15 cellular contexts compared by ENCODE assay signal in genomic region chr9:135463140-135463539, GRCh38. TPM values are rescaled to one million over a fixed set of nuclear protein-coding genes. Genes with fewer than 3 reads are reported as not detected.
DNase-seq lines count a peak whose midpoint lies in the region; ATAC-seq and TF ChIP-seq lines count a peak whose summit lies in the region.
"Had no signal": no experiment of that assay in that cellular context is flagged by ENCODE, and none has a peak within 500 bp of the region (broad histone marks: within the 10 kb centered on the region; RNA-seq: fewer than 3 reads in every experiment).

No MANE protein-coding gene starts in this region.

- H3K4me2 ChIP-seq in mammary epithelial cell (ENCODE audit: insufficient read depth, low read depth, low read length): peak overlapping the region; percentile 6
- H3K4me2 ChIP-seq in trophoblast cell (ENCODE audit: low read length): no peak overlapping the region

- peaks cover 35% of the 10 kb centered on the region for H3K27me3 Mint-ChIP-seq in activated naive CD4-positive, alpha-beta T cell treated with anti-CD3 and anti-CD28 coated beads for 36 hours (ENCODE audit: low read depth)

- no peak overlapping the region for H3K14ac ChIP-seq in trophoblast cell (ENCODE audit: low read length)

- DNase-seq in H4 (ENCODE audit: low spot score) (peak; percentile 22), NCI-H460 (ENCODE audit: extremely low read depth, low read depth) (peak; percentile 19), mammary epithelial cell (peak; percentile 32), trophoblast cell (peak; percentile 37 to 41)
- DNase-seq in activated naive CD4-positive, alpha-beta T cell (lab: John Stamatoyannopoulos, UW): no peak
- DNase-seq in activated naive CD4-positive, alpha-beta T cell treated with anti-CD3 and anti-CD28 coated beads for 36 hours: no peak
- DNase-seq: activated T-cell treated with anti-CD3 and anti-CD28 coated beads for 4 hours, aorta, NCI-H1436 treated with DMSO at 0.1 percent for 48 hours, NCI-H748 treated with DMSO at 0.1 percent for 48 hours, thyroid gland had no signal

- H3K4me1 ChIP-seq in mammary epithelial cell (ENCODE audit: insufficient read depth, low read length) (peaks cover 6% of the 10 kb centered on the region), trophoblast cell (ENCODE audit: control insufficient read depth in 1 of 2, insufficient read depth in 2 of 2, low read length in 2 of 2) (no peaks in the 10 kb centered on the region), gastroesophageal sphincter (no peaks in the 10 kb centered on the region)
- H3K4me1 ChIP-seq: thyroid gland had no signal

- H3K36me3 ChIP-seq in mammary epithelial cell (ENCODE audit: insufficient read depth, low read length): no peaks in the 10 kb centered on the region
- no peaks in the 10 kb centered on the region for H3K36me3 ChIP-seq in trophoblast cell (ENCODE audit: control insufficient read depth in 1 of 2, insufficient read depth in 2 of 2, low read length in 2 of 2)
- no peaks in the 10 kb centered on the region for H3K36me3 ChIP-seq in gastroesophageal sphincter
- H3K36me3 ChIP-seq: thyroid gland had no signal

- no peak overlapping the region for H3K27ac ChIP-seq in mammary epithelial cell (ENCODE audit: insufficient read depth, low read depth, low read length)
- no peak overlapping the region for H3K27ac ChIP-seq in trophoblast cell (ENCODE audit: low read depth, low read length)
- H3K27ac ChIP-seq in gastroesophageal sphincter: no peak overlapping the region
- H3K27ac ChIP-seq: skin epidermis, thyroid gland had no signal

- H4K91ac ChIP-seq in trophoblast cell (ENCODE audit: low read depth, low read length): no peak overlapping the region

- H3K9ac ChIP-seq in mammary epithelial cell (ENCODE audit: insufficient read depth, low read length) (no peak overlapping the region), trophoblast cell (ENCODE audit: low read length) (no peak overlapping the region)

- H3K36me3 Mint-ChIP-seq in activated naive CD4-positive, alpha-beta T cell treated with anti-CD3 and anti-CD28 coated beads for 36 hours (ENCODE audit: low read depth): no peaks in the 10 kb centered on the region
- H3K36me3 Mint-ChIP-seq: natural killer cell treated with Interleukin-12 subunit alpha and Interleukin-12 subunit beta and Interleukin-15 and Interleukin-18, amount 100 ng/mL, for 72 hours had no signal

- no peak overlapping the region for H4K12ac ChIP-seq in trophoblast cell (ENCODE audit: low read depth, low read length)

- no peaks in the 10 kb centered on the region for H3K79me1 ChIP-seq in trophoblast cell (ENCODE audit: low read length)

- no peaks in the 10 kb centered on the region for H3K79me2 ChIP-seq in mammary epithelial cell (ENCODE audit: insufficient read depth, low read length)
- H3K79me2 ChIP-seq in trophoblast cell (ENCODE audit: control insufficient read depth, insufficient read depth, low read length, poor library complexity): no peaks in the 10 kb centered on the region

- H3K27ac Mint-ChIP-seq in activated naive CD4-positive, alpha-beta T cell treated with anti-CD3 and anti-CD28 coated beads for 36 hours: no peak overlapping the region
- H3K27ac Mint-ChIP-seq: natural killer cell treated with Interleukin-12 subunit alpha and Interleukin-12 subunit beta and Interleukin-15 and Interleukin-18, amount 100 ng/mL, for 72 hours had no signal

- no peak for TF ChIP-seq CTCF in mammary epithelial cell (conservative IDR thresholded peaks at IDR 0.05 in 1 of 2, IDR thresholded peaks at IDR 0.05 in 1 of 2; ENCODE audit: extremely low read depth in 1 of 2, insufficient read depth in 1 of 2, low read depth in 1 of 2, low read length in 2 of 2)
- TF ChIP-seq CTCF in gastroesophageal sphincter (IDR thresholded peaks at IDR 0.05): no peak

- H3K9me3 ChIP-seq in mammary epithelial cell (replicated peaks; ENCODE audit: insufficient read depth, low read length) (no peaks in the 10 kb centered on the region), trophoblast cell (ENCODE audit: insufficient read depth, low read depth, low read length) (no peaks in the 10 kb centered on the region), gastroesophageal sphincter (no peaks in the 10 kb centered on the region)
- H3K9me3 ChIP-seq: thyroid gland had no signal

- no peaks in the 10 kb centered on the region for H3K4me1 Mint-ChIP-seq in activated naive CD4-positive, alpha-beta T cell treated with anti-CD3 and anti-CD28 coated beads for 36 hours (ENCODE audit: low read depth)

- H2BK120ac ChIP-seq in trophoblast cell (ENCODE audit: insufficient read depth, low read length, poor library complexity): no peak overlapping the region

- H3K9me3 Mint-ChIP-seq in activated naive CD4-positive, alpha-beta T cell treated with anti-CD3 and anti-CD28 coated beads for 36 hours: no peaks in the 10 kb centered on the region
- H3K9me3 Mint-ChIP-seq: natural killer cell treated with Interleukin-12 subunit alpha and Interleukin-12 subunit beta and Interleukin-15 and Interleukin-18, amount 100 ng/mL, for 72 hours had no signal

- in situ Hi-C loops in mammary epithelial cell (cut with MboI; ENCODE audit: low sequenced_read_pairs in 2 of 2): no loop called here

- no TSS peak for BruUV-seq in mammary epithelial cell (replicated peaks; lab: Mats Ljungman, UMichigan)

- ATAC-seq in GM19467 (IDR thresholded peaks at IDR 0.05; ENCODE audit: unreplicated experiment): no peak
- ATAC-seq in gastroesophageal sphincter: no peak
- ATAC-seq: natural killer cell treated with Interleukin-12 subunit alpha and Interleukin-12 subunit beta and Interleukin-15 and Interleukin-18, amount 100 ng/mL, for 72 hours had no signal

- no peak overlapping the region for H4K8ac ChIP-seq in trophoblast cell (ENCODE audit: low read depth, low read length)

- no peak overlapping the region for H3K4me3 ChIP-seq in mammary epithelial cell (replicated peaks in 1 of 3; ENCODE audit: insufficient read depth in 1 of 3, low read depth in 2 of 3, low read length in 3 of 3)
- no peak overlapping the region for H3K4me3 ChIP-seq in trophoblast cell (ENCODE audit: low read depth, low read length)
- H3K4me3 ChIP-seq in gastroesophageal sphincter: no peak overlapping the region
- H3K4me3 ChIP-seq: skin epidermis, thyroid gland had no signal

- no peak for TF ChIP-seq POLR2A in gastroesophageal sphincter (IDR thresholded peaks at IDR 0.05)

- no peak overlapping the region for H3K4me3 Mint-ChIP-seq in activated naive CD4-positive, alpha-beta T cell treated with anti-CD3 and anti-CD28 coated beads for 36 hours
- H3K4me3 Mint-ChIP-seq: natural killer cell treated with Interleukin-12 subunit alpha and Interleukin-12 subunit beta and Interleukin-15 and Interleukin-18, amount 100 ng/mL, for 72 hours had no signal

- CTCF ChIA-PET in mammary epithelial cell (lab: Charles Lee; ENCODE audit: low non-redundant PET): no interaction called here
- CTCF ChIA-PET in activated naive CD4-positive, alpha-beta T cell treated with anti-CD3 and anti-CD28 coated beads for 36 hours (lab: Charles Lee): no interaction called here

- no peak overlapping the region for H3K4ac ChIP-seq in trophoblast cell (ENCODE audit: low read depth, low read length)

- H2BK5ac ChIP-seq in trophoblast cell (ENCODE audit: low read depth, low read length, poor library complexity): no peak overlapping the region

- TF ChIP-seq EP300 in gastroesophageal sphincter (IDR thresholded peaks at IDR 0.05): no peak

- H2AFZ ChIP-seq in mammary epithelial cell (ENCODE audit: low read depth, low read length) (no peak overlapping the region), trophoblast cell (ENCODE audit: insufficient read depth, low read length, poor library complexity) (no peak overlapping the region)

- H2AK5ac ChIP-seq in trophoblast cell (ENCODE audit: low read length): no peak overlapping the region

- H3K27me3 ChIP-seq in mammary epithelial cell (ENCODE audit: insufficient read depth, low read length): no peaks in the 10 kb centered on the region
- H3K27me3 ChIP-seq in trophoblast cell (ENCODE audit: insufficient read depth, low read length): no peaks in the 10 kb centered on the region
- peaks cover 28% of the 10 kb centered on the region for H3K27me3 ChIP-seq in gastroesophageal sphincter
- H3K27me3 ChIP-seq: thyroid gland had no signal

- H3K23ac ChIP-seq in trophoblast cell (ENCODE audit: low read length): no peak overlapping the region

- intact Hi-C loops in mammary epithelial cell (cut with micrococcal nuclease): no loop called here
- intact Hi-C loops in activated naive CD4-positive, alpha-beta T cell treated with anti-CD3 and anti-CD28 coated beads for 36 hours (cut with micrococcal nuclease): no loop called here

- H4K20me1 ChIP-seq in mammary epithelial cell (ENCODE audit: insufficient read depth, low read length): no peaks in the 10 kb centered on the region

- 68% methylated on average over 3 of the region's 3 CpGs for WGBS in mammary epithelial cell (ENCODE audit: low coverage, missing lambda C conversion rate)
- WGBS in trophoblast cell (ENCODE audit: extremely low coverage, insufficient coverage, insufficient read length): no CpG with 5 or more reads among the region's 3 CpGs
- 50 to 63% methylated on average over 1 to 3 of the region's 3 CpGs for WGBS in gastroesophageal sphincter (ENCODE audit: low coverage in 1 of 2), 2 donors

- no peak overlapping the region for H2BK12ac ChIP-seq in trophoblast cell (ENCODE audit: low read length)

- dilution Hi-C loops in mammary epithelial cell (cut with HindIII; ENCODE audit: low sequenced_read_pairs): no loop called here

- no peak overlapping the region for H3K18ac ChIP-seq in trophoblast cell (ENCODE audit: low read length)

RNA-seq across cellular contexts. Expression of gene PPP1R26, which starts 16.4 kb away (rescaled TPM):
- total RNA-seq in H4 (2014; rRNA removed; shearing (Covaris generic)): 9.2 and 10.3 TPM in 2 replicates
- total RNA-seq in NCI-H460 (2014; rRNA removed; shearing (Covaris generic)): 37.3 and 39.3 TPM in 2 replicates
- 42.6 and 55.0 TPM in 2 replicates for polyA plus RNA-seq in NCI-H460 (2014; cell fraction: nucleus; rRNA removed)
- total RNA-seq in mammary epithelial cell (10 to 100 TPM; 13.2 to 17.2 TPM), gastroesophageal sphincter (10 to 100 TPM; 10.9 to 25.0 (median 14.4) TPM)
- polyA plus RNA-seq in mammary epithelial cell: 4.8 TPM
- polyA minus RNA-seq in mammary epithelial cell: 12.7 TPM
- polyA plus RNA-seq in trophoblast cell (2013): 6.9 and 7.6 TPM in 2 replicates
- under 1 TPM; 0.29 to 0.32 TPM for total RNA-seq in activated naive CD4-positive, alpha-beta T cell treated with anti-CD3 and anti-CD28 coated beads for 36 hours

RNA-seq across cellular contexts. Expression of gene MRPS2, which starts 37.3 kb away (rescaled TPM):
- 30.3 and 34.6 TPM in 2 replicates for total RNA-seq in H4 (2014; rRNA removed; shearing (Covaris generic))
- 170 and 184 TPM in 2 replicates for total RNA-seq in NCI-H460 (2014; rRNA removed; shearing (Covaris generic))
- 113 and 131 TPM in 2 replicates for polyA plus RNA-seq in NCI-H460 (2014; cell fraction: nucleus; rRNA removed)
- total RNA-seq in mammary epithelial cell: 10 to 100 TPM; 21.5 to 46.2 TPM
- polyA plus RNA-seq in mammary epithelial cell: 193 TPM
- 125 TPM for polyA minus RNA-seq in mammary epithelial cell
- 73.0 and 79.0 TPM in 2 replicates for polyA plus RNA-seq in trophoblast cell (2013)
- 10 to 100 TPM; 36.9 to 40.7 TPM for total RNA-seq in activated naive CD4-positive, alpha-beta T cell treated with anti-CD3 and anti-CD28 coated beads for 36 hours
- 10 to 100 TPM; 21.4 to 37.6 (median 25.6) TPM for total RNA-seq in gastroesophageal sphincter

RNA-seq across cellular contexts. Expression of gene LCN1, which starts 58.1 kb away (rescaled TPM):
- not detected in 2 replicates for total RNA-seq in H4 (2014; rRNA removed; shearing (Covaris generic))
- total RNA-seq in NCI-H460 (2014; rRNA removed; shearing (Covaris generic)): 25.8 and 30.3 TPM in 2 replicates
- 22.3 and 31.0 TPM in 2 replicates for polyA plus RNA-seq in NCI-H460 (2014; cell fraction: nucleus; rRNA removed)
- total RNA-seq in mammary epithelial cell: not detected
- polyA plus RNA-seq in mammary epithelial cell: not detected
- not detected for polyA minus RNA-seq in mammary epithelial cell
- 0.14 and 0.15 TPM in 2 replicates for polyA plus RNA-seq in trophoblast cell (2013)
- total RNA-seq in activated naive CD4-positive, alpha-beta T cell treated with anti-CD3 and anti-CD28 coated beads for 36 hours: under 1 TPM in 1 of 2 experiments, not detected in 1; 0.29 TPM
- not detected for total RNA-seq in gastroesophageal sphincter
- total RNA-seq: natural killer cell treated with Interleukin-12 subunit alpha and Interleukin-12 subunit beta and Interleukin-15 and Interleukin-18, amount 100 ng/mL, for 72 hours; thyroid gland had no signal
- polyA plus RNA-seq: aorta had no signal

Comparison
In these comparisons a context has a peak if more than half of its experiments do, and no peak if none do; other contexts are left out.
1. DNase-seq: peak in H4 (single experiment), NCI-H460 (single experiment), mammary epithelial cell (single experiment) and trophoblast cell (2 of 2); none in activated naive CD4-positive, alpha-beta T cell (0 of 4) and activated naive CD4-positive, alpha-beta T cell treated with anti-CD3 and anti-CD28 coated beads for 36 hours (single experiment).
2. RNA of gene LCN1, which starts 58.1 kb away (total RNA-seq): 25.8 to 30.3 TPM in NCI-H460; 0.29 TPM in activated naive CD4-positive, alpha-beta T cell treated with anti-CD3 and anti-CD28 coated beads for 36 hours, not detected in mammary epithelial cell, not detected in H4 and not detected in gastroesophageal sphincter; every median in the first group is over 10 times any median in the second.